In the genomic region with DNA sequence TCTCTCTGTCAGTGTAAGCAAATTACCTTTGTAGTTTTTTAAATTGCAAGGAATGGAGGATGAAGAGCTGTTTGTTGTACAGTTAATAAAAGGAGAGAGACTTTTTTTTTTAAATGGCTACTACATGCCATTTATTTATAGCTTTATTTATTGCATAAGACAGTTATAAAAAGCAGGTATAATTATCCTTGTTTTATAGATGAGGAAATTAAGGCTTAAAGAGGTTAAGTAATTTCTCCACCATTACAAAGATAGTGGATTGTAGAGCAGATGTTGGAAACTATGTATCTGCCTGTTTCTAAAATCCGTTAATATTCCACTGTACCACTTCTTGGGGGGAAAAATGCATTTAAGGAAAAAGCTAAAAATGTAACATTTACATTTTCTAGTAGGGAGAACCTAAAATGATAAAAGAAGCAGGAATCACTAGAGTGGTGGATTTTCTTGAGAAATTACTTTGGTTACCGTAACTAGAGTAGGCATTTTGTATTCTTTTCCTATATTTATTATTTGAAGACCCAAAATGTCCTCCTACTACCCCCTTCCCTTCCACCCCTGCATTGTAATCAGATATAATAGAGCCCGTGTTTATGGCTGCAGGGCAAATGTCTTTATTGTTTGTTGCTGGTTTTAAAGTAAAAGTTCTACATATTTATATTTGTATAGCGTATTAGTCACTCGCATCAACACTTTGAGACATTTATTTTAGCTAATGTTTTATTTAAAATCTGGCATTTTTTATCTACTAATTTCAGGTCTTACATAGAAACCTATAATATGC, we compare ENCODE assay signal across 1 cellular context.
A peak's percentile ranks its signal among the peaks of the same experiment; 100 is the strongest.
TF ChIP-seq lines count a peak whose summit lies in the region.

No MANE protein-coding gene starts in this region.

TF ChIP-seq in IMR-90, 13 proteins besides CTCF, POLR2A, EP300 and RAD21:
- TF ChIP-seq CEBPB (IDR thresholded peaks at IDR 0.05; ENCODE audit: low read depth, low read length) = peak; percentile 78
- no peak for TF ChIP-seq ELK1 (IDR thresholded peaks at IDR 0.05; ENCODE audit: borderline replicate concordance, low read depth, low read length)
